13 cellular contexts compared by ENCODE assay signal in genomic region chr22:19755722-19756287, GRCh38. TPM values are rescaled to one million over a fixed set of nuclear protein-coding genes. Genes with fewer than 3 reads are reported as not detected.
DNase-seq lines count a peak whose midpoint lies in the region; ATAC-seq lines count a peak whose summit lies in the region.
"Had no signal": no experiment of that assay in that cellular context is flagged by ENCODE, and none has a peak within 500 bp of the region (broad histone marks: within the 10 kb centered on the region; RNA-seq: fewer than 3 reads in every experiment).

No MANE protein-coding gene starts in this region.

- H3K9me3 ChIP-seq in HUES64 (ENCODE audit: insufficient read depth, low read depth, low read length), result no peaks in the 10 kb centered on the region
- H3K9me3 ChIP-seq in effector memory CD4-positive, alpha-beta T cell (ENCODE audit: control insufficient read depth, low read length), result no peaks in the 10 kb centered on the region
- H3K9me3 ChIP-seq: ovary had no signal

- no peak overlapping the region for H3K27ac Mint-ChIP-seq in activated naive CD8-positive, alpha-beta T cell
- no peak overlapping the region for H3K27ac Mint-ChIP-seq in activated naive CD8-positive, alpha-beta T cell treated with anti-CD3 and anti-CD28 coated beads for 36 hours
- no peak overlapping the region for H3K27ac Mint-ChIP-seq in stimulated activated memory B cell treated with anti-CD40 and anti-IgM and Interleukin-4, amounts not matched to agents 10 μg/mL and 1 μg/mL and 100 μg/mL, for 72 hours
- H3K27ac Mint-ChIP-seq: activated naive CD4-positive, alpha-beta T cell treated with anti-CD3 and anti-CD28 coated beads, Interleukin-2, amount 50 U/mL, for 72 hours had no signal

- peak overlapping the region; percentile 32; the same call in 1 of the 2 replicates for H3K4me3 ChIP-seq in HUES64 (ENCODE audit: low read length)
- peak overlapping the region; percentile 46 for H3K4me3 ChIP-seq in effector memory CD4-positive, alpha-beta T cell (ENCODE audit: insufficient read depth, low read depth, low read length, poor library complexity, severe bottlenecking)
- H3K4me3 ChIP-seq: GM12878, ovary had no signal

- H3K36me3 Mint-ChIP-seq in activated naive CD8-positive, alpha-beta T cell, result no peaks in the 10 kb centered on the region
- no peaks in the 10 kb centered on the region for H3K36me3 Mint-ChIP-seq in activated naive CD8-positive, alpha-beta T cell treated with anti-CD3 and anti-CD28 coated beads for 36 hours
- H3K36me3 Mint-ChIP-seq in stimulated activated memory B cell treated with anti-CD40 and anti-IgM and Interleukin-4, amounts not matched to agents 10 μg/mL and 1 μg/mL and 100 μg/mL, for 72 hours, result peaks cover 6% of the 10 kb centered on the region

- no peak overlapping the region for H3K27ac ChIP-seq in HUES64 (ENCODE audit: low read depth, low read length)
- no peak overlapping the region for H3K27ac ChIP-seq in effector memory CD4-positive, alpha-beta T cell (ENCODE audit: insufficient read depth, low read length, poor library complexity, severe bottlenecking)
- H3K27ac ChIP-seq: ovary had no signal

- peaks cover 30% of the 10 kb centered on the region for H3K27me3 Mint-ChIP-seq in activated naive CD8-positive, alpha-beta T cell
- H3K27me3 Mint-ChIP-seq in activated naive CD8-positive, alpha-beta T cell treated with anti-CD3 and anti-CD28 coated beads for 36 hours, result peaks cover 62% of the 10 kb centered on the region
- H3K27me3 Mint-ChIP-seq in stimulated activated memory B cell treated with anti-CD40 and anti-IgM and Interleukin-4, amounts not matched to agents 10 μg/mL and 1 μg/mL and 100 μg/mL, for 72 hours, result peaks cover 98% of the 10 kb centered on the region

- no peak for DNase-seq in activated naive CD8-positive, alpha-beta T cell treated with anti-CD3 and anti-CD28 coated beads for 36 hours
- DNase-seq in effector memory CD4-positive, alpha-beta T cell, result no peak
- DNase-seq in DMS53 treated with DMSO at 0.1 percent for 48 hours (lab: John Stamatoyannopoulos, UW; ENCODE audit: unreplicated experiment), result no peak
- DNase-seq: ovary had no signal

- peak overlapping the region; percentile 77 for H3K4me3 Mint-ChIP-seq in activated naive CD8-positive, alpha-beta T cell
- H3K4me3 Mint-ChIP-seq in activated naive CD8-positive, alpha-beta T cell treated with anti-CD3 and anti-CD28 coated beads for 36 hours, result no peak overlapping the region
- H3K4me3 Mint-ChIP-seq in stimulated activated memory B cell treated with anti-CD40 and anti-IgM and Interleukin-4, amounts not matched to agents 10 μg/mL and 1 μg/mL and 100 μg/mL, for 72 hours, result peak overlapping the region; percentile 46

- H3K27me3 ChIP-seq in HUES64 (ENCODE audit: insufficient read depth, low read length), result peaks cover 94% of the 10 kb centered on the region
- H3K27me3 ChIP-seq in effector memory CD4-positive, alpha-beta T cell (replicated peaks; ENCODE audit: control insufficient read depth, insufficient read depth, low read length, poor library complexity, severe bottlenecking), result peaks cover 41% of the 10 kb centered on the region

- peaks cover 26% of the 10 kb centered on the region for H3K4me1 Mint-ChIP-seq in activated naive CD8-positive, alpha-beta T cell (ENCODE audit: low read depth)
- peaks cover 22% of the 10 kb centered on the region for H3K4me1 Mint-ChIP-seq in activated naive CD8-positive, alpha-beta T cell treated with anti-CD3 and anti-CD28 coated beads for 36 hours
- peaks cover 41% of the 10 kb centered on the region for H3K4me1 Mint-ChIP-seq in stimulated activated memory B cell treated with anti-CD40 and anti-IgM and Interleukin-4, amounts not matched to agents 10 μg/mL and 1 μg/mL and 100 μg/mL, for 72 hours

- ATAC-seq in stimulated activated memory B cell treated with anti-CD40 and anti-IgM and Interleukin-4, amounts not matched to agents 10 μg/mL and 1 μg/mL and 100 μg/mL, for 72 hours, result no peak
- no peak for ATAC-seq in GM21423 (IDR thresholded peaks at IDR 0.05; ENCODE audit: unreplicated experiment)
- no peak for ATAC-seq in GM21447 (IDR thresholded peaks at IDR 0.05; ENCODE audit: unreplicated experiment)

- H3K4me1 ChIP-seq in HUES64 (ENCODE audit: insufficient read depth, low read length), result peaks cover 4% of the 10 kb centered on the region; the same call in 1 of the 2 replicates
- H3K4me1 ChIP-seq in effector memory CD4-positive, alpha-beta T cell (ENCODE audit: control insufficient read depth, insufficient read depth, low read length, poor library complexity, severe bottlenecking), result peaks cover 33% of the 10 kb centered on the region

- H3K9ac ChIP-seq in HUES64 (ENCODE audit: low read depth, low read length), result no peak overlapping the region

- no peaks in the 10 kb centered on the region for H3K9me3 Mint-ChIP-seq in activated naive CD8-positive, alpha-beta T cell (ENCODE audit: low read depth)
- no peaks in the 10 kb centered on the region for H3K9me3 Mint-ChIP-seq in activated naive CD8-positive, alpha-beta T cell treated with anti-CD3 and anti-CD28 coated beads for 36 hours
- H3K9me3 Mint-ChIP-seq in stimulated activated memory B cell treated with anti-CD40 and anti-IgM and Interleukin-4, amounts not matched to agents 10 μg/mL and 1 μg/mL and 100 μg/mL, for 72 hours, result no peaks in the 10 kb centered on the region
- H3K9me3 Mint-ChIP-seq: activated naive CD4-positive, alpha-beta T cell treated with anti-CD3 and anti-CD28 coated beads, Interleukin-2, amount 50 U/mL, for 72 hours had no signal

- WGBS in HUES64, result 6% methylated on average over 26 of the region's 26 CpGs

- H3K36me3 ChIP-seq in HUES64 (ENCODE audit: insufficient read depth, low read length), result no peaks in the 10 kb centered on the region
- H3K36me3 ChIP-seq in effector memory CD4-positive, alpha-beta T cell (ENCODE audit: control insufficient read depth, insufficient read depth, low read length), result no peaks in the 10 kb centered on the region
- H3K36me3 ChIP-seq: ovary had no signal

RNA-seq across cellular contexts. Expression of gene TBX1, which starts 4.8 kb away (rescaled TPM):
- total RNA-seq in activated naive CD8-positive, alpha-beta T cell treated with anti-CD3 and anti-CD28 coated beads for 36 hours, result not detected
- 1.6 TPM for polyA plus RNA-seq in HUES64 (2013, experiment 1 of 2)
- 5.1 TPM for polyA plus RNA-seq in HUES64 (2013, experiment 2 of 2)
- total RNA-seq: activated CD8-positive, alpha-beta memory T cell treated with anti-CD3 and anti-CD28 coated beads for 36 hours; activated naive CD4-positive, alpha-beta T cell treated with anti-CD3 and anti-CD28 coated beads, Interleukin-2, amount 50 U/mL, for 72 hours; GM12878 had no signal
- polyA plus RNA-seq: GM12878 had no signal

RNA-seq across cellular contexts. Expression of gene GP1BB, which starts 32.5 kb away (rescaled TPM):
- not detected for total RNA-seq in activated naive CD8-positive, alpha-beta T cell treated with anti-CD3 and anti-CD28 coated beads for 36 hours
- 2.5 TPM for polyA plus RNA-seq in HUES64 (2013, experiment 1 of 2)
- polyA plus RNA-seq in HUES64 (2013, experiment 2 of 2), result 7.9 TPM
- total RNA-seq: activated naive CD4-positive, alpha-beta T cell treated with anti-CD3 and anti-CD28 coated beads, Interleukin-2, amount 50 U/mL, for 72 hours; Right ventricle myocardium superior had no signal

RNA-seq across cellular contexts. Expression of gene SEPTIN5, which starts 41.5 kb away (rescaled TPM):
- total RNA-seq in activated naive CD8-positive, alpha-beta T cell treated with anti-CD3 and anti-CD28 coated beads for 36 hours, result 1 to 10 TPM; 1.1 to 1.3 TPM
- 6.5 TPM for polyA plus RNA-seq in HUES64 (2013, experiment 1 of 2)
- 11.3 TPM for polyA plus RNA-seq in HUES64 (2013, experiment 2 of 2)
